ENCODE assay signal across 8 cellular contexts in the genomic region with DNA sequence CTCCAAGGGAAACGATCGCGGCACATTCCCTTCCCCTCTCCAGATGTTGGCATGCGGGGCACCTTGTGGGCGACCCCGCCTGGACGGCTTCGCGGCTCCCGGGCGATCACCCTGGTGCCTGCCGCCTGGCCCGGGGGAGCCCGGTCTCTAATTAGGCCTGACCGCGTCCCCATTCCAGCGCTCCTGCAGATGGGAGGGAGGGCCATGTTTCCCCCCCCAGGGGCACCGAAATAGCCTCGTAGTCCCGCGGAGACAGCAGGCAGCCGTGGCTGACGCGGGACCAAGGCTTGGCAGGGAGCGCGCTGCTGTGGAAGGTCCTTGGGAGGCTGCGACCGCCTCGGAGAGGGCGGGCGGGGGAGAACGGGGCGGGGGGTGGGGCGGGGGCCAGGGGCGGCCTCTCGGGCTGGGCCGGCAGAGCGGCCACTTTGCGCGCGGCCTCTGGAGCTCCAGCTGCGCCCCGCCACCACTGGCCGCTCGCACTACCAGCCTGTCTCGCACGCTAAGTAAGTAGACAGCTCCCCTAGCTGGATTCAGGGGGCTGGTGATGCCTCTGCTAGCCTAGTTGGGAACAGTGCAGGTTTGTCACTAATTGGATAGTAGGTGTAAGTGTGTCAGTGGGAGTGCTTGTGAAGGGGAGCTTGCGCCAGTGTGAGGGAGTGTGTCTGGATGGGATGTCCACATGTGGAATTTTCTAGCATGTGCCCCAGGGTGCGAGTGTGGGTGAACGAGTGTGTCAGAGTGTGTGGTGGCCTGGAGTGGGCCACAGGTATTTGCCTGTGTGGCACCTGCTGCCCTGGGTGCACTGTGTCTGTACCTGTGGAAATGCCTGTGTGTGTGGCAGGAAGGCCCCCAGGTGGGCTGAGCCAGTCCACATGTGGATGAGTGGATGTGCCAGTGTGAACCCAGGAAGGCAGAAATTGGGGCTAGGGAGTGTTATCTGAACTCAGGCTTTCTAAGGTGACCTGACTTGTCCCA. TPM values are rescaled to one million over a fixed set of nuclear protein-coding genes. Genes with fewer than 3 reads are reported as not detected.
DNase-seq lines count a peak whose midpoint lies in the region; ATAC-seq and TF ChIP-seq lines count a peak whose summit lies in the region.

A gene with protein sequence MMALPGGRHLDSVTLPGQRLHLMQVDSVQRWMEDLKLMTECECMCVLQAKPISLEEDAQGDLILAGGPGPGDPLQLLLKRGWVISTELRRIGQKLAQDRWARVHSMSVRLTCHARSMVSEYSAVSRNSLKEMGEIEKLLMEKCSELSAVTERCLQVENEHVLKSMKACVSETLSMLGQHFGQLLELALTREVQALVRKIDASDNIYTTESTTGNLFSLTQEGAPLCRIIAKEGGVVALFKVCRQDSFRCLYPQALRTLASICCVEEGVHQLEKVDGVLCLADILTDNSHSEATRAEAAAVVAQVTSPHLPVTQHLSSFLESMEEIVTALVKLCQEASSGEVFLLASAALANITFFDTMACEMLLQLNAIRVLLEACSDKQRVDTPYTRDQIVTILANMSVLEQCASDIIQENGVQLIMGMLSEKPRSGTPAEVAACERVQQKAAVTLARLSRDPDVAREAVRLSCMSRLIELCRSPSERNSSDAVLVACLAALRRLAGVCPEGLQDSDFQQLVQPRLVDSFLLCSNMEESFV (plus strand): TSS at position 423 of the 975 bp plus-strand sequence. CDS start 34,252 bp downstream, outside the sequence.

- H3K9ac ChIP-seq in SK-N-SH: no peak within 1 kb of the TSS

- CTCF ChIA-PET in SK-N-SH (lab: Yijun Ruan, JAX): interaction anchor here (0.6 to 6.2 kb wide), 8 partner anchors 13 to 140 kb away, joined by 3 to 67 read pairs (median 4); no protein-coding TSS in a partner anchor
- CTCF ChIA-PET in activated CD4-positive, alpha-beta memory T cell treated with anti-CD3 and anti-CD28 coated beads for 36 hours (lab: Charles Lee): interaction anchor here (0.9 to 1.5 kb wide), 3 partner anchors 14 to 96 kb away, joined by 3 to 4 read pairs (median 4); no protein-coding TSS in a partner anchor

- ATAC-seq in SK-N-SH treated with all-trans-retinoic acid at 6 μM for 48 hours (no peak), left colon (peak; percentile 16), GM19023 (IDR thresholded peaks at IDR 0.05; ENCODE audit: unreplicated experiment) (no peak)

- in situ Hi-C loops in transverse colon (cut with MboI; ENCODE audit: low pct_ligation_motif_present in 1 of 4, low pct_unique_long_range_greater_than_20kb in 1 of 4, low sequenced_read_pairs in 3 of 4): no loop called here

- H3F3A ChIP-seq in SK-N-SH (replicated peaks; ENCODE audit: insufficient read depth): no peaks in the 10 kb centered on the region

- DNase-seq in SK-N-SH (peak; percentile 85), cerebellum (ENCODE audit: low spot score) (peak; percentile 5), left colon (peak in 1 of 2 donors; percentile 17), transverse colon (no peak)
- no peak for DNase-seq in activated CD4-positive, alpha-beta memory T cell treated with anti-CD3 and anti-CD28 coated beads for 36 hours
- no peak for DNase-seq in activated CD8-positive, alpha-beta memory T cell treated with anti-CD3 and anti-CD28 coated beads, Interleukin-2, amount 50 U/mL, for 48 hours

- no peaks in the 10 kb centered on the region for H3K9me3 ChIP-seq in SK-N-SH
- H3K9me3 ChIP-seq in transverse colon: no peaks in the 10 kb centered on the region

- H3K4me3 ChIP-seq in SK-N-SH (ENCODE audit: low read depth in 2 of 2, low read length in 1 of 2) (peak within 1 kb of the TSS; percentile 35 to 52; a peak in 3 of 4 replicates), transverse colon (peak within 1 kb of the TSS in 2 of 4 donors; percentile 19 to 37)

- no peak within 1 kb of the TSS for H3K4me3 Mint-ChIP-seq in activated CD4-positive, alpha-beta memory T cell treated with anti-CD3 and anti-CD28 coated beads for 36 hours

- H3K27ac ChIP-seq in SK-N-SH (ENCODE audit: low read depth in 2 of 2, low read length in 1 of 2) (no peak within 1 kb of the TSS), transverse colon (peak within 1 kb of the TSS; percentile 46 to 64 (median 49))

- no peak within 1 kb of the TSS; the same call in 1 of the 2 replicates for H2AFZ ChIP-seq in SK-N-SH (ENCODE audit: low read depth)

- H3K27me3 ChIP-seq in SK-N-SH (ENCODE audit: insufficient read depth) (no peaks in the 10 kb centered on the region; the same call in 1 of the 2 replicates), transverse colon (peaks cover 24% of the 10 kb centered on the region)

- H3K9me2 ChIP-seq in SK-N-SH: no peaks in the 10 kb centered on the region

- no peaks in the 10 kb centered on the region for H3K79me2 ChIP-seq in SK-N-SH (ENCODE audit: insufficient read depth)

- no peaks in the 10 kb centered on the region for H3K9me3 Mint-ChIP-seq in activated CD4-positive, alpha-beta memory T cell treated with anti-CD3 and anti-CD28 coated beads for 36 hours

- peaks cover 10% of the 10 kb centered on the region for H3K4me1 Mint-ChIP-seq in activated CD4-positive, alpha-beta memory T cell treated with anti-CD3 and anti-CD28 coated beads for 36 hours (ENCODE audit: low read depth)

- no peaks in the 10 kb centered on the region for H3K36me3 Mint-ChIP-seq in activated CD4-positive, alpha-beta memory T cell treated with anti-CD3 and anti-CD28 coated beads for 36 hours

- 9% methylated on average over 19 of the region's 50 CpGs for WGBS in SK-N-SH (ENCODE audit: low lambda C conversion rate)
- 18% methylated on average over 36 of the region's 50 CpGs; no CpG with 5 or more reads in 1 of the 2 donors for WGBS in transverse colon (ENCODE audit: low coverage in 1 of 2), 2 donors

- no peak for TF ChIP-seq POLR2A in transverse colon (IDR thresholded peaks at IDR 0.05)

- no peaks in the 10 kb centered on the region for H4K20me1 ChIP-seq in SK-N-SH (ENCODE audit: insufficient read depth)

- H3K4me1 ChIP-seq in SK-N-SH (ENCODE audit: control insufficient read depth in 1 of 2, insufficient read depth in 2 of 2, low read depth in 1 of 2, low read length in 1 of 2): peaks cover 0 to 7% of the 10 kb centered on the region in 2 experiments; a peak in 1 of 4 replicates
- peaks cover 0 to 8% (median 5%) of the 10 kb centered on the region in 4 donors for H3K4me1 ChIP-seq in transverse colon

- H3K27me3 Mint-ChIP-seq in activated CD4-positive, alpha-beta memory T cell treated with anti-CD3 and anti-CD28 coated beads for 36 hours: peaks cover 35% of the 10 kb centered on the region

- H3K27ac Mint-ChIP-seq in activated CD4-positive, alpha-beta memory T cell treated with anti-CD3 and anti-CD28 coated beads for 36 hours: no peak within 1 kb of the TSS

- no peak for TF ChIP-seq EP300 in SK-N-SH (IDR thresholded peaks at IDR 0.05; ENCODE audit: borderline replicate concordance in 1 of 2, low read depth in 1 of 2, low read length in 1 of 2)
- TF ChIP-seq EP300 in transverse colon (IDR thresholded peaks at IDR 0.05; ENCODE audit: low read depth): no peak

- no peak for TF ChIP-seq RAD21 in SK-N-SH (IDR thresholded peaks at IDR 0.05; ENCODE audit: low read length)

- no peak for TF ChIP-seq CTCF in SK-N-SH (IDR thresholded peaks at IDR 0.05)
- TF ChIP-seq CTCF in transverse colon (IDR thresholded peaks at IDR 0.05): no peak

- intact Hi-C loops in left colon (cut with DNase I, micrococcal nuclease): no loop called here
- intact Hi-C loops in transverse colon (cut with DNase I; ENCODE audit: low total_unique reads): no loop called here
- intact Hi-C loops in activated CD4-positive, alpha-beta memory T cell treated with anti-CD3 and anti-CD28 coated beads for 36 hours (cut with micrococcal nuclease): no loop called here

- H3K4me2 ChIP-seq in SK-N-SH: peak within 1 kb of the TSS; percentile 52; the same call in 1 of the 2 replicates

- POLR2A ChIA-PET in SK-N-SH (lab: Yijun Ruan, JAX): no interaction called here
- POLR2A ChIA-PET in activated CD4-positive, alpha-beta memory T cell treated with anti-CD3 and anti-CD28 coated beads for 36 hours (lab: Charles Lee): no interaction called here

- H3K36me3 ChIP-seq in SK-N-SH (replicated peaks in 1 of 2; ENCODE audit: control insufficient read depth in 1 of 2, insufficient read depth in 2 of 2, low read length in 1 of 2): no peaks in the 10 kb centered on the region
- no peaks in the 10 kb centered on the region for H3K36me3 ChIP-seq in transverse colon

TF ChIP-seq in SK-N-SH, 30 proteins besides CTCF, POLR2A, EP300 and RAD21:
- no peak for TF ChIP-seq MXI1 (IDR thresholded peaks at IDR 0.05; ENCODE audit: low read depth, low read length)
- TF ChIP-seq MEF2A (IDR thresholded peaks at IDR 0.05; ENCODE audit: borderline replicate concordance, low read depth): no peak

TF ChIP-seq in SK-N-SH treated with all-trans-retinoic acid at 6 μM for 48 hours, 23 proteins besides CTCF, POLR2A, EP300 and RAD21:
- TF ChIP-seq ZNF70 (CRISPR knock-in tag; IDR thresholded peaks at IDR 0.05): no peak
- TF ChIP-seq PPARA (CRISPR knock-in tag; IDR thresholded peaks at IDR 0.05; ENCODE audit: borderline replicate concordance): no peak
- no peak for TF ChIP-seq TOX (CRISPR knock-in tag; IDR thresholded peaks at IDR 0.05; ENCODE audit: borderline replicate concordance)
- TF ChIP-seq, protein P1, sequence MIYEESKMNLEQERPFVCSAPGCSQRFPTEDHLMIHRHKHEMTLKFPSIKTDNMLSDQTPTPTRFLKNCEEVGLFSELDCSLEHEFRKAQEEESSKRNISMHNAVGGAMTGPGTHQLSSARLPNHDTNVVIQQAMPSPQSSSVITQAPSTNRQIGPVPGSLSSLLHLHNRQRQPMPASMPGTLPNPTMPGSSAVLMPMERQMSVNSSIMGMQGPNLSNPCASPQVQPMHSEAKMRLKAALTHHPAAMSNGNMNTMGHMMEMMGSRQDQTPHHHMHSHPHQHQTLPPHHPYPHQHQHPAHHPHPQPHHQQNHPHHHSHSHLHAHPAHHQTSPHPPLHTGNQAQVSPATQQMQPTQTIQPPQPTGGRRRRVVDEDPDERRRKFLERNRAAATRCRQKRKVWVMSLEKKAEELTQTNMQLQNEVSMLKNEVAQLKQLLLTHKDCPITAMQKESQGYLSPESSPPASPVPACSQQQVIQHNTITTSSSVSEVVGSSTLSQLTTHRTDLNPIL (CRISPR knock-in tag; IDR thresholded peaks at IDR 0.05; ENCODE audit: low read depth): no peak
- no peak for TF ChIP-seq CSDC2 (CRISPR knock-in tag; IDR thresholded peaks at IDR 0.05)
- TF ChIP-seq ZNF565 (CRISPR knock-in tag; conservative IDR thresholded peaks at IDR 0.05; ENCODE audit: low read depth): no peak
- no peak for TF ChIP-seq ARNTL (CRISPR knock-in tag; IDR thresholded peaks at IDR 0.05; ENCODE audit: borderline replicate concordance, low read depth)

RNA-seq across cellular contexts. Expression of the gene that starts here (rescaled TPM):
- polyA plus RNA-seq in SK-N-SH (2012; rRNA removed): not detected in 2 replicates
- not detected in 2 replicates for polyA plus RNA-seq in SK-N-SH (2012; cell fraction: cytosol; rRNA removed)
- polyA plus RNA-seq in SK-N-SH (2012; cell fraction: nucleus; rRNA removed): 0.04 TPM in 1 of 2 replicates, not detected in the other
- total RNA-seq in cerebellum: 0.36 TPM
- total RNA-seq in left colon: 1 to 10 TPM; 2.2 to 2.6 TPM
- total RNA-seq in transverse colon: 1 to 10 TPM in 3 of 4 donors, under 1 TPM in 1; 0.60 to 1.9 (median 1.3) TPM
- under 1 TPM; 0.34 to 0.36 TPM for total RNA-seq in activated CD4-positive, alpha-beta memory T cell treated with anti-CD3 and anti-CD28 coated beads for 36 hours

Comparison
In these comparisons a context has a peak if more than half of its experiments do, and no peak if none do; other contexts are left out.
1. Peak in DNase-seq, H3K4me3 ChIP-seq and H3K4me2 ChIP-seq in SK-N-SH; RNA of the gene not detected or under 1 TPM.
2. Peak in DNase-seq in cerebellum; RNA of the gene not detected or under 1 TPM.
3. H3K27ac ChIP-seq: peak in transverse colon (4 of 4); none in SK-N-SH (0 of 2).